1 cellular context compared by ENCODE assay signal in genomic region chr1:12146343-12147112, GRCh38.
TF ChIP-seq lines count a peak whose summit lies in the region.

No MANE protein-coding gene starts in this region.

TF ChIP-seq in GM12878, 131 proteins besides CTCF, POLR2A, EP300 and RAD21 (continued from another document):
- TF ChIP-seq, protein P1, sequence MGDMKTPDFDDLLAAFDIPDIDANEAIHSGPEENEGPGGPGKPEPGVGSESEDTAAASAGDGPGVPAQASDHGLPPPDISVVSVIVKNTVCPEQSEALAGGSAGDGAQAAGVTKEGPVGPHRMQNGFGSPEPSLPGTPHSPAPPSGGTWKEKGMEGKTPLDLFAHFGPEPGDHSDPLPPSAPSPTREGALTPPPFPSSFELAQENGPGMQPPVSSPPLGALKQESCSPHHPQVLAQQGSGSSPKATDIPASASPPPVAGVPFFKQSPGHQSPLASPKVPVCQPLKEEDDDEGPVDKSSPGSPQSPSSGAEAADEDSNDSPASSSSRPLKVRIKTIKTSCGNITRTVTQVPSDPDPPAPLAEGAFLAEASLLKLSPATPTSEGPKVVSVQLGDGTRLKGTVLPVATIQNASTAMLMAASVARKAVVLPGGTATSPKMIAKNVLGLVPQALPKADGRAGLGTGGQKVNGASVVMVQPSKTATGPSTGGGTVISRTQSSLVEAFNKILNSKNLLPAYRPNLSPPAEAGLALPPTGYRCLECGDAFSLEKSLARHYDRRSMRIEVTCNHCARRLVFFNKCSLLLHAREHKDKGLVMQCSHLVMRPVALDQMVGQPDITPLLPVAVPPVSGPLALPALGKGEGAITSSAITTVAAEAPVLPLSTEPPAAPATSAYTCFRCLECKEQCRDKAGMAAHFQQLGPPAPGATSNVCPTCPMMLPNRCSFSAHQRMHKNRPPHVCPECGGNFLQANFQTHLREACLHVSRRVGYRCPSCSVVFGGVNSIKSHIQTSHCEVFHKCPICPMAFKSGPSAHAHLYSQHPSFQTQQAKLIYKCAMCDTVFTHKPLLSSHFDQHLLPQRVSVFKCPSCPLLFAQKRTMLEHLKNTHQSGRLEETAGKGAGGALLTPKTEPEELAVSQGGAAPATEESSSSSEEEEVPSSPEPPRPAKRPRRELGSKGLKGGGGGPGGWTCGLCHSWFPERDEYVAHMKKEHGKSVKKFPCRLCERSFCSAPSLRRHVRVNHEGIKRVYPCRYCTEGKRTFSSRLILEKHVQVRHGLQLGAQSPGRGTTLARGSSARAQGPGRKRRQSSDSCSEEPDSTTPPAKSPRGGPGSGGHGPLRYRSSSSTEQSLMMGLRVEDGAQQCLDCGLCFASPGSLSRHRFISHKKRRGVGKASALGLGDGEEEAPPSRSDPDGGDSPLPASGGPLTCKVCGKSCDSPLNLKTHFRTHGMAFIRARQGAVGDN (IDR thresholded peaks at IDR 0.05): peak; percentile 77; the same call in 1 of the 2 replicates
- TF ChIP-seq MEF2B (IDR thresholded peaks at IDR 0.05; ENCODE audit: partially characterized antibody, poor library complexity, severe bottlenecking) (peak; percentile 38), NR2F1 (conservative IDR thresholded peaks at IDR 0.05) (peak; percentile 41; the same call in 1 of the 2 replicates), IKZF1 (conservative IDR thresholded peaks at IDR 0.05) (peak; percentile 32; the same call in 1 of the 2 replicates), GATAD2B (conservative IDR thresholded peaks at IDR 0.05; ENCODE audit: low read depth) (no peak), RUNX3 (IDR thresholded peaks at IDR 0.05; ENCODE audit: low read length) (peak; percentile 27; the same call in 1 of the 2 replicates), GABPA (IDR thresholded peaks at IDR 0.05; ENCODE audit: low read depth) (no peak), NR2C1 (IDR thresholded peaks at IDR 0.05) (peak; percentile 68), CREB1 (IDR thresholded peaks at IDR 0.05; ENCODE audit: low read depth) (no peak), SMC3 (IDR thresholded peaks at IDR 0.05; ENCODE audit: borderline replicate concordance, low read length) (0 out of 2 replicates have a peak, but pooled peaks have one; percentile 11), ZNF592 (IDR thresholded peaks at IDR 0.05) (0 out of 2 replicates have a peak, but pooled peaks have one; percentile 14), IKZF2 (IDR thresholded peaks at IDR 0.05) (peak in 1 of 2 experiments; percentile 17; a peak in 1 of 4 replicates), BCL3 (IDR thresholded peaks at IDR 0.05; ENCODE audit: borderline replicate concordance, insufficient read depth, low read depth, low read length, poor library complexity, severe bottlenecking) (peak; percentile 33), MTA2 (IDR thresholded peaks at IDR 0.05; ENCODE audit: low read depth) (0 out of 2 replicates have a peak, but pooled peaks have one; percentile 12), ELK1 (IDR thresholded peaks at IDR 0.05; ENCODE audit: low read depth, low read length) (no peak)
- TF ChIP-seq, protein P2, sequence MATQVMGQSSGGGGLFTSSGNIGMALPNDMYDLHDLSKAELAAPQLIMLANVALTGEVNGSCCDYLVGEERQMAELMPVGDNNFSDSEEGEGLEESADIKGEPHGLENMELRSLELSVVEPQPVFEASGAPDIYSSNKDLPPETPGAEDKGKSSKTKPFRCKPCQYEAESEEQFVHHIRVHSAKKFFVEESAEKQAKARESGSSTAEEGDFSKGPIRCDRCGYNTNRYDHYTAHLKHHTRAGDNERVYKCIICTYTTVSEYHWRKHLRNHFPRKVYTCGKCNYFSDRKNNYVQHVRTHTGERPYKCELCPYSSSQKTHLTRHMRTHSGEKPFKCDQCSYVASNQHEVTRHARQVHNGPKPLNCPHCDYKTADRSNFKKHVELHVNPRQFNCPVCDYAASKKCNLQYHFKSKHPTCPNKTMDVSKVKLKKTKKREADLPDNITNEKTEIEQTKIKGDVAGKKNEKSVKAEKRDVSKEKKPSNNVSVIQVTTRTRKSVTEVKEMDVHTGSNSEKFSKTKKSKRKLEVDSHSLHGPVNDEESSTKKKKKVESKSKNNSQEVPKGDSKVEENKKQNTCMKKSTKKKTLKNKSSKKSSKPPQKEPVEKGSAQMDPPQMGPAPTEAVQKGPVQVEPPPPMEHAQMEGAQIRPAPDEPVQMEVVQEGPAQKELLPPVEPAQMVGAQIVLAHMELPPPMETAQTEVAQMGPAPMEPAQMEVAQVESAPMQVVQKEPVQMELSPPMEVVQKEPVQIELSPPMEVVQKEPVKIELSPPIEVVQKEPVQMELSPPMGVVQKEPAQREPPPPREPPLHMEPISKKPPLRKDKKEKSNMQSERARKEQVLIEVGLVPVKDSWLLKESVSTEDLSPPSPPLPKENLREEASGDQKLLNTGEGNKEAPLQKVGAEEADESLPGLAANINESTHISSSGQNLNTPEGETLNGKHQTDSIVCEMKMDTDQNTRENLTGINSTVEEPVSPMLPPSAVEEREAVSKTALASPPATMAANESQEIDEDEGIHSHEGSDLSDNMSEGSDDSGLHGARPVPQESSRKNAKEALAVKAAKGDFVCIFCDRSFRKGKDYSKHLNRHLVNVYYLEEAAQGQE (IDR thresholded peaks at IDR 0.05; ENCODE audit: low read depth, low read length): no peak
- TF ChIP-seq, protein P3, sequence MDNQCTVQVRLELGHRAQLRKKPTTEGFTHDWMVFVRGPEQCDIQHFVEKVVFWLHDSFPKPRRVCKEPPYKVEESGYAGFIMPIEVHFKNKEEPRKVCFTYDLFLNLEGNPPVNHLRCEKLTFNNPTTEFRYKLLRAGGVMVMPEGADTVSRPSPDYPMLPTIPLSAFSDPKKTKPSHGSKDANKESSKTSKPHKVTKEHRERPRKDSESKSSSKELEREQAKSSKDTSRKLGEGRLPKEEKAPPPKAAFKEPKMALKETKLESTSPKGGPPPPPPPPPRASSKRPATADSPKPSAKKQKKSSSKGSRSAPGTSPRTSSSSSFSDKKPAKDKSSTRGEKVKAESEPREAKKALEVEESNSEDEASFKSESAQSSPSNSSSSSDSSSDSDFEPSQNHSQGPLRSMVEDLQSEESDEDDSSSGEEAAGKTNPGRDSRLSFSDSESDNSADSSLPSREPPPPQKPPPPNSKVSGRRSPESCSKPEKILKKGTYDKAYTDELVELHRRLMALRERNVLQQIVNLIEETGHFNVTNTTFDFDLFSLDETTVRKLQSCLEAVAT (IDR thresholded peaks at IDR 0.05): peak; percentile 92
- TF ChIP-seq, protein P4, sequence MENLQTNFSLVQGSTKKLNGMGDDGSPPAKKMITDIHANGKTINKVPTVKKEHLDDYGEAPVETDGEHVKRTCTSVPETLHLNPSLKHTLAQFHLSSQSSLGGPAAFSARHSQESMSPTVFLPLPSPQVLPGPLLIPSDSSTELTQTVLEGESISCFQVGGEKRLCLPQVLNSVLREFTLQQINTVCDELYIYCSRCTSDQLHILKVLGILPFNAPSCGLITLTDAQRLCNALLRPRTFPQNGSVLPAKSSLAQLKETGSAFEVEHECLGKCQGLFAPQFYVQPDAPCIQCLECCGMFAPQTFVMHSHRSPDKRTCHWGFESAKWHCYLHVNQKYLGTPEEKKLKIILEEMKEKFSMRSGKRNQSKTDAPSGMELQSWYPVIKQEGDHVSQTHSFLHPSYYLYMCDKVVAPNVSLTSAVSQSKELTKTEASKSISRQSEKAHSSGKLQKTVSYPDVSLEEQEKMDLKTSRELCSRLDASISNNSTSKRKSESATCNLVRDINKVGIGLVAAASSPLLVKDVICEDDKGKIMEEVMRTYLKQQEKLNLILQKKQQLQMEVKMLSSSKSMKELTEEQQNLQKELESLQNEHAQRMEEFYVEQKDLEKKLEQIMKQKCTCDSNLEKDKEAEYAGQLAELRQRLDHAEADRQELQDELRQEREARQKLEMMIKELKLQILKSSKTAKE (IDR thresholded peaks at IDR 0.05; ENCODE audit: low read depth, poor library complexity, severe bottlenecking): peak; percentile 42
- TF ChIP-seq, protein P5, sequence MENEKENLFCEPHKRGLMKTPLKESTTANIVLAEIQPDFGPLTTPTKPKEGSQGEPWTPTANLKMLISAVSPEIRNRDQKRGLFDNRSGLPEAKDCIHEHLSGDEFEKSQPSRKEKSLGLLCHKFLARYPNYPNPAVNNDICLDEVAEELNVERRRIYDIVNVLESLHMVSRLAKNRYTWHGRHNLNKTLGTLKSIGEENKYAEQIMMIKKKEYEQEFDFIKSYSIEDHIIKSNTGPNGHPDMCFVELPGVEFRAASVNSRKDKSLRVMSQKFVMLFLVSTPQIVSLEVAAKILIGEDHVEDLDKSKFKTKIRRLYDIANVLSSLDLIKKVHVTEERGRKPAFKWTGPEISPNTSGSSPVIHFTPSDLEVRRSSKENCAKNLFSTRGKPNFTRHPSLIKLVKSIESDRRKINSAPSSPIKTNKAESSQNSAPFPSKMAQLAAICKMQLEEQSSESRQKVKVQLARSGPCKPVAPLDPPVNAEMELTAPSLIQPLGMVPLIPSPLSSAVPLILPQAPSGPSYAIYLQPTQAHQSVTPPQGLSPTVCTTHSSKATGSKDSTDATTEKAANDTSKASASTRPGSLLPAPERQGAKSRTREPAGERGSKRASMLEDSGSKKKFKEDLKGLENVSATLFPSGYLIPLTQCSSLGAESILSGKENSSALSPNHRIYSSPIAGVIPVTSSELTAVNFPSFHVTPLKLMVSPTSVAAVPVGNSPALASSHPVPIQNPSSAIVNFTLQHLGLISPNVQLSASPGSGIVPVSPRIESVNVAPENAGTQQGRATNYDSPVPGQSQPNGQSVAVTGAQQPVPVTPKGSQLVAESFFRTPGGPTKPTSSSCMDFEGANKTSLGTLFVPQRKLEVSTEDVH (IDR thresholded peaks at IDR 0.05; ENCODE audit: low read depth, partially characterized antibody): no peak
